ENCODE assay signal across 1 cellular context in the genomic region with DNA sequence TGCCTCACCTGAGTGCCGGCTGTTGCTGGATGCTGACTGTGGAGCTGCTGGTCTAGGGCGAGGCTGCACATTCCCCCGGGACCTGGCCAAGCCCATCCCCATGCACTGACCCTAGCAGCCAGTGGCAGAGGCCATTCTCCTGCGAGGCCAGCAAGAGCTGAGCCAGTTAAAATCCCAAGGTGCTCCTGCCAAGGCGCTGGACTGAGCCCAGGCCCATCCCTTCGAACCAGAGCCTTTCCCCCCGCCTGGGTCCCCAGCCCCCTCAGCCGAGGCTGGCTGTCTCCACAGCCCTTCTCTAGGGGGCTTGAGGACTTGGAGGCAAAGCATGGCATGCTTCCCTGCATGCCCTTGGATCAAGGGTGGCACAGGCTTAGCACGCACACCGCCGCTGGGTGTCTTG.
TF ChIP-seq lines count a peak whose summit lies in the region.

No MANE protein-coding gene starts in this region.

TF ChIP-seq in GM23338, 12 proteins besides CTCF, POLR2A, EP300 and RAD21:
- TF ChIP-seq, protein P1, sequence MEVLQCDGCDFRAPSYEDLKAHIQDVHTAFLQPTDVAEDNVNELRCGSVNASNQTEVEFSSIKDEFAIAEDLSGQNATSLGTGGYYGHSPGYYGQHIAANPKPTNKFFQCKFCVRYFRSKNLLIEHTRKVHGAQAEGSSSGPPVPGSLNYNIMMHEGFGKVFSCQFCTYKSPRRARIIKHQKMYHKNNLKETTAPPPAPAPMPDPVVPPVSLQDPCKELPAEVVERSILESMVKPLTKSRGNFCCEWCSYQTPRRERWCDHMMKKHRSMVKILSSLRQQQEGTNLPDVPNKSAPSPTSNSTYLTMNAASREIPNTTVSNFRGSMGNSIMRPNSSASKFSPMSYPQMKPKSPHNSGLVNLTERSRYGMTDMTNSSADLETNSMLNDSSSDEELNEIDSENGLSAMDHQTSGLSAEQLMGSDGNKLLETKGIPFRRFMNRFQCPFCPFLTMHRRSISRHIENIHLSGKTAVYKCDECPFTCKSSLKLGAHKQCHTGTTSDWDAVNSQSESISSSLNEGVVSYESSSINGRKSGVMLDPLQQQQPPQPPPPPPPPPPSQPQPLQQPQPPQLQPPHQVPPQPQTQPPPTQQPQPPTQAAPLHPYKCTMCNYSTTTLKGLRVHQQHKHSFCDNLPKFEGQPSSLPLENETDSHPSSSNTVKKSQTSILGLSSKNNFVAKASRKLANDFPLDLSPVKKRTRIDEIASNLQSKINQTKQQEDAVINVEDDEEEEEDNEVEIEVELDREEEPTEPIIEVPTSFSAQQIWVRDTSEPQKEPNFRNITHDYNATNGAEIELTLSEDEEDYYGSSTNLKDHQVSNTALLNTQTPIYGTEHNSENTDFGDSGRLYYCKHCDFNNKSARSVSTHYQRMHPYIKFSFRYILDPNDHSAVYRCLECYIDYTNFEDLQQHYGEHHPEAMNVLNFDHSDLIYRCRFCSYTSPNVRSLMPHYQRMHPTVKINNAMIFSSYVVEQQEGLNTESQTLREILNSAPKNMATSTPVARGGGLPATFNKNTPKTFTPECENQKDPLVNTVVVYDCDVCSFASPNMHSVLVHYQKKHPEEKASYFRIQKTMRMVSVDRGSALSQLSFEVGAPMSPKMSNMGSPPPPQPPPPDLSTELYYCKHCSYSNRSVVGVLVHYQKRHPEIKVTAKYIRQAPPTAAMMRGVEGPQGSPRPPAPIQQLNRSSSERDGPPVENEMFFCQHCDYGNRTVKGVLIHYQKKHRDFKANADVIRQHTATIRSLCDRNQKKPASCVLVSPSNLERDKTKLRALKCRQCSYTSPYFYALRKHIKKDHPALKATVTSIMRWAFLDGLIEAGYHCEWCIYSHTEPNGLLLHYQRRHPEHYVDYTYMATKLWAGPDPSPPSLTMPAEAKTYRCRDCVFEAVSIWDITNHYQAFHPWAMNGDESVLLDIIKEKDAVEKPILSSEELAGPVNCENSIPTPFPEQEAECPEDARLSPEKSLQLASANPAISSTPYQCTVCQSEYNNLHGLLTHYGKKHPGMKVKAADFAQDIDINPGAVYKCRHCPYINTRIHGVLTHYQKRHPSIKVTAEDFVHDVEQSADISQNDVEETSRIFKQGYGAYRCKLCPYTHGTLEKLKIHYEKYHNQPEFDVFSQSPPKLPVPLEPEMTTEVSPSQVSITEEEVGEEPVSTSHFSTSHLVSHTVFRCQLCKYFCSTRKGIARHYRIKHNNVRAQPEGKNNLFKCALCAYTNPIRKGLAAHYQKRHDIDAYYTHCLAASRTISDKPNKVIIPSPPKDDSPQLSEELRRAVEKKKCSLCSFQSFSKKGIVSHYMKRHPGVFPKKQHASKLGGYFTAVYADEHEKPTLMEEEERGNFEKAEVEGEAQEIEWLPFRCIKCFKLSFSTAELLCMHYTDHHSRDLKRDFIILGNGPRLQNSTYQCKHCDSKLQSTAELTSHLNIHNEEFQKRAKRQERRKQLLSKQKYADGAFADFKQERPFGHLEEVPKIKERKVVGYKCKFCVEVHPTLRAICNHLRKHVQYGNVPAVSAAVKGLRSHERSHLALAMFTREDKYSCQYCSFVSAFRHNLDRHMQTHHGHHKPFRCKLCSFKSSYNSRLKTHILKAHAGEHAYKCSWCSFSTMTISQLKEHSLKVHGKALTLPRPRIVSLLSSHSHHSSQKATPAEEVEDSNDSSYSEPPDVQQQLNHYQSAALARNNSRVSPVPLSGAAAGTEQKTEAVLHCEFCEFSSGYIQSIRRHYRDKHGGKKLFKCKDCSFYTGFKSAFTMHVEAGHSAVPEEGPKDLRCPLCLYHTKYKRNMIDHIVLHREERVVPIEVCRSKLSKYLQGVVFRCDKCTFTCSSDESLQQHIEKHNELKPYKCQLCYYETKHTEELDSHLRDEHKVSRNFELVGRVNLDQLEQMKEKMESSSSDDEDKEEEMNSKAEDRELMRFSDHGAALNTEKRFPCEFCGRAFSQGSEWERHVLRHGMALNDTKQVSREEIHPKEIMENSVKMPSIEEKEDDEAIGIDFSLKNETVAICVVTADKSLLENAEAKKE (CRISPR knock-in tag; IDR thresholded peaks at IDR 0.05): no peak
- no peak for TF ChIP-seq ZNF331 (CRISPR knock-in tag; IDR thresholded peaks at IDR 0.05; ENCODE audit: low read depth)
- TF ChIP-seq, protein P2, sequence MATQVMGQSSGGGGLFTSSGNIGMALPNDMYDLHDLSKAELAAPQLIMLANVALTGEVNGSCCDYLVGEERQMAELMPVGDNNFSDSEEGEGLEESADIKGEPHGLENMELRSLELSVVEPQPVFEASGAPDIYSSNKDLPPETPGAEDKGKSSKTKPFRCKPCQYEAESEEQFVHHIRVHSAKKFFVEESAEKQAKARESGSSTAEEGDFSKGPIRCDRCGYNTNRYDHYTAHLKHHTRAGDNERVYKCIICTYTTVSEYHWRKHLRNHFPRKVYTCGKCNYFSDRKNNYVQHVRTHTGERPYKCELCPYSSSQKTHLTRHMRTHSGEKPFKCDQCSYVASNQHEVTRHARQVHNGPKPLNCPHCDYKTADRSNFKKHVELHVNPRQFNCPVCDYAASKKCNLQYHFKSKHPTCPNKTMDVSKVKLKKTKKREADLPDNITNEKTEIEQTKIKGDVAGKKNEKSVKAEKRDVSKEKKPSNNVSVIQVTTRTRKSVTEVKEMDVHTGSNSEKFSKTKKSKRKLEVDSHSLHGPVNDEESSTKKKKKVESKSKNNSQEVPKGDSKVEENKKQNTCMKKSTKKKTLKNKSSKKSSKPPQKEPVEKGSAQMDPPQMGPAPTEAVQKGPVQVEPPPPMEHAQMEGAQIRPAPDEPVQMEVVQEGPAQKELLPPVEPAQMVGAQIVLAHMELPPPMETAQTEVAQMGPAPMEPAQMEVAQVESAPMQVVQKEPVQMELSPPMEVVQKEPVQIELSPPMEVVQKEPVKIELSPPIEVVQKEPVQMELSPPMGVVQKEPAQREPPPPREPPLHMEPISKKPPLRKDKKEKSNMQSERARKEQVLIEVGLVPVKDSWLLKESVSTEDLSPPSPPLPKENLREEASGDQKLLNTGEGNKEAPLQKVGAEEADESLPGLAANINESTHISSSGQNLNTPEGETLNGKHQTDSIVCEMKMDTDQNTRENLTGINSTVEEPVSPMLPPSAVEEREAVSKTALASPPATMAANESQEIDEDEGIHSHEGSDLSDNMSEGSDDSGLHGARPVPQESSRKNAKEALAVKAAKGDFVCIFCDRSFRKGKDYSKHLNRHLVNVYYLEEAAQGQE (IDR thresholded peaks at IDR 0.05; ENCODE audit: unreplicated experiment): no peak
- TF ChIP-seq POLR2AphosphoS5 (IDR thresholded peaks at IDR 0.05; ENCODE audit: low read depth): no peak
- no peak for TF ChIP-seq CREB1 (CRISPR knock-in tag; IDR thresholded peaks at IDR 0.05; ENCODE audit: low read depth)
- TF ChIP-seq STAT1 (IDR thresholded peaks at IDR 0.05; ENCODE audit: unreplicated experiment): no peak
- no peak for TF ChIP-seq EZH2 (IDR thresholded peaks at IDR 0.05; ENCODE audit: low read depth, unreplicated experiment)
- TF ChIP-seq ZNF114 (CRISPR knock-in tag; IDR thresholded peaks at IDR 0.05): no peak
- no peak for TF ChIP-seq EZH2phosphoT487 (IDR thresholded peaks at IDR 0.05; ENCODE audit: unreplicated experiment)
- no peak for TF ChIP-seq NANOG (IDR thresholded peaks at IDR 0.05; ENCODE audit: borderline replicate concordance)
- no peak for TF ChIP-seq JUNB (IDR thresholded peaks at IDR 0.05; ENCODE audit: unreplicated experiment)
- TF ChIP-seq, protein P3, sequence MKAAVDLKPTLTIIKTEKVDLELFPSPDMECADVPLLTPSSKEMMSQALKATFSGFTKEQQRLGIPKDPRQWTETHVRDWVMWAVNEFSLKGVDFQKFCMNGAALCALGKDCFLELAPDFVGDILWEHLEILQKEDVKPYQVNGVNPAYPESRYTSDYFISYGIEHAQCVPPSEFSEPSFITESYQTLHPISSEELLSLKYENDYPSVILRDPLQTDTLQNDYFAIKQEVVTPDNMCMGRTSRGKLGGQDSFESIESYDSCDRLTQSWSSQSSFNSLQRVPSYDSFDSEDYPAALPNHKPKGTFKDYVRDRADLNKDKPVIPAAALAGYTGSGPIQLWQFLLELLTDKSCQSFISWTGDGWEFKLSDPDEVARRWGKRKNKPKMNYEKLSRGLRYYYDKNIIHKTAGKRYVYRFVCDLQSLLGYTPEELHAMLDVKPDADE (IDR thresholded peaks at IDR 0.05): no peak
